In the genomic region with DNA sequence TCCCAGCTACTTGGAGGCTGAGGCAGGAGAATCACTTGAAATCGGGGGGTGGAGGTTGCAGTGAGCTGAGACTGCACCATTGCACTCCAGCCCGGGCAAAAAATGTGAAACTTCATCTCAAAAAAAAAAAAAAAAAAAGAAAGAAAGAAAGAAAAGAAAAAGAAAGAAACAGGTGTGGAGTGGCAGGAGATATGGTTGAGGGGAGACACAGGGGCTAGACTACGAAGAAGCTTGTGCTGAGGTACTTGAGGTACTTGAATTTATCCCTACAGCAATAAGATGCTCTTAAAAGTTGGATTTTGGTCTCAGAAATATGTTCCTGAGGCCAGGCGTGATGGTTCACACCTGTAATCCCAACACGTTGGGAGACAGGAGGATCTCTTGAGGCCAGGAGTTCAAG, we compare ENCODE assay signal across 30 cellular contexts. TPM values are rescaled to one million over a fixed set of nuclear protein-coding genes. Genes with fewer than 3 reads are reported as not detected.
A peak's percentile ranks its signal among the peaks of the same experiment; 100 is the strongest.
DNase-seq lines count a peak whose midpoint lies in the region; ATAC-seq and TF ChIP-seq lines count a peak whose summit lies in the region.
"Had no signal": no experiment of that assay in that cellular context is flagged by ENCODE, and none has a peak within 500 bp of the region (broad histone marks: within the 10 kb centered on the region; RNA-seq: fewer than 3 reads in every experiment).

No MANE protein-coding gene starts in this region.

- no peaks in the 10 kb centered on the region for H3F3A ChIP-seq in OCI-LY1 (ENCODE audit: insufficient read depth, low read length)

- H3K4me3 ChIP-seq in OCI-LY1 (ENCODE audit: low read depth, low read length, poor library complexity, severe bottlenecking) (no peak overlapping the region), ovary (no peak overlapping the region)
- H3K4me3 ChIP-seq: GM23338, SK-N-MC had no signal

- H3K27ac ChIP-seq in OCI-LY1 (ENCODE audit: low read depth, low read length, poor library complexity, severe bottlenecking) (peak overlapping the region; percentile 43), ovary (no peak overlapping the region)
- H3K27ac ChIP-seq: 22Rv1, KMS-11, SK-N-MC had no signal

- DNase-seq in activated CD4-positive, alpha-beta T cell treated with anti-CD3 and anti-CD28 coated beads, Interleukin-2, amount 10 ng/mL, durations not matched to agents 7 days and 5 days: no peak
- no peak for DNase-seq in activated CD4-positive, alpha-beta T cell treated with anti-CD3 and anti-CD28 coated beads for 48 hours
- DNase-seq in memory B cell (ENCODE audit: low spot score in 2 of 2) (no peak), NCI-H748 (lab: John Stamatoyannopoulos, UW; ENCODE audit: unreplicated experiment) (no peak), ovary (no peak)
- DNase-seq: BE2C; CD8-positive, alpha-beta memory T cell; DMS 273 treated with DMSO at 0.1 percent for 48 hours; DMS79; H9; HFFc6; IMR-90; NCI-H1092; NCI-H1436; NCI-H187; NCI-H345; NCI-H510A treated with DMSO at 0.1 percent for 48 hours; NCI-H774; NK-92 treated with Interleukin-12 subunit alpha and Interleukin-12 subunit beta, amount 100 ng/mL, for 24 hours; RPMI8226; SHP77 treated with DMSO at 0.1 percent for 48 hours; SW 1271 had no signal

- peak overlapping the region; percentile 13 for H3K27ac Mint-ChIP-seq in activated CD4-positive, alpha-beta T cell treated with anti-CD3 and anti-CD28 coated beads, Interleukin-2, amount 10 ng/mL, durations not matched to agents 7 days and 5 days
- H3K27ac Mint-ChIP-seq in memory B cell: peak overlapping the region; percentile 69
- H3K27ac Mint-ChIP-seq: CD8-positive, alpha-beta memory T cell; GM23338; H9; HFFc6 had no signal

- no peaks in the 10 kb centered on the region for H4K20me1 ChIP-seq in OCI-LY1 (ENCODE audit: insufficient read depth, low read length)

- TF ChIP-seq EP300 in ovary (IDR thresholded peaks at IDR 0.05): no peak

- no peak for TF ChIP-seq POLR2A in ovary (IDR thresholded peaks at IDR 0.05)

- TF ChIP-seq CTCF in OCI-LY1 (IDR thresholded peaks at IDR 0.05; ENCODE audit: low read length) (no peak), ovary (IDR thresholded peaks at IDR 0.05) (no peak)

- no peaks in the 10 kb centered on the region for H3K79me2 ChIP-seq in OCI-LY1 (ENCODE audit: insufficient read depth, low read length)

- H3K27me3 ChIP-seq in OCI-LY1 (ENCODE audit: insufficient read depth, low read length) (no peaks in the 10 kb centered on the region; the same call in 1 of the 2 replicates), ovary (no peaks in the 10 kb centered on the region)
- H3K27me3 ChIP-seq: BE2C had no signal

- no peak overlapping the region for H3K9ac ChIP-seq in OCI-LY1 (ENCODE audit: low read length)
- H3K9ac ChIP-seq: KMS-11 had no signal

- WGBS in ovary, 3 donors: 56 to 64% (median 59%) methylated on average over 5 of the region's 5 CpGs

- H3K4me3 Mint-ChIP-seq in activated CD4-positive, alpha-beta T cell treated with anti-CD3 and anti-CD28 coated beads, Interleukin-2, amount 10 ng/mL, durations not matched to agents 7 days and 5 days: no peak overlapping the region
- H3K4me3 Mint-ChIP-seq in memory B cell: no peak overlapping the region
- H3K4me3 Mint-ChIP-seq: CD8-positive, alpha-beta memory T cell; GM23338; H9; HFFc6 had no signal

- intact Hi-C loops in ovary (cut with DNase I): no loop called here

- peak overlapping the region; percentile 11; the same call in 1 of the 2 replicates for H3K4me2 ChIP-seq in OCI-LY1 (ENCODE audit: low read length)
- H3K4me2 ChIP-seq: GM23338, KMS-11 had no signal

- H3K4me1 ChIP-seq in OCI-LY1 (ENCODE audit: insufficient read depth, low read length, severe bottlenecking) (peaks cover 39% of the 10 kb centered on the region), ovary (ENCODE audit: insufficient read depth) (peaks cover 3% of the 10 kb centered on the region)
- H3K4me1 ChIP-seq: BE2C had no signal

- H3K9me2 ChIP-seq in OCI-LY1 (ENCODE audit: low read depth, low read length): no peaks in the 10 kb centered on the region

- peak; percentile 38 for ATAC-seq in memory B cell (ENCODE audit: low read depth)
- ATAC-seq in HG03175 (IDR thresholded peaks at IDR 0.05; ENCODE audit: unreplicated experiment): no peak
- ATAC-seq in GM18502 (IDR thresholded peaks at IDR 0.05; ENCODE audit: poor library complexity, unreplicated experiment): no peak
- ATAC-seq: GM23338 had no signal

- peaks cover 23% of the 10 kb centered on the region for H3K4me1 Mint-ChIP-seq in activated CD4-positive, alpha-beta T cell treated with anti-CD3 and anti-CD28 coated beads, Interleukin-2, amount 10 ng/mL, durations not matched to agents 7 days and 5 days
- H3K4me1 Mint-ChIP-seq in memory B cell: peaks cover 27% of the 10 kb centered on the region
- H3K4me1 Mint-ChIP-seq: GM23338 had no signal

- no peaks in the 10 kb centered on the region for H3K36me3 ChIP-seq in OCI-LY1 (ENCODE audit: insufficient read depth, low read length)
- H3K36me3 ChIP-seq in ovary: no peaks in the 10 kb centered on the region
- H3K36me3 ChIP-seq: BE2C had no signal

- CTCF ChIA-PET in activated CD4-positive, alpha-beta T cell treated with anti-CD3 and anti-CD28 coated beads, Interleukin-2, amount 10 ng/mL, durations not matched to agents 7 days and 5 days (lab: Charles Lee): no interaction called here

- POLR2A ChIA-PET in activated CD4-positive, alpha-beta T cell treated with anti-CD3 and anti-CD28 coated beads, Interleukin-2, amount 10 ng/mL, durations not matched to agents 7 days and 5 days (lab: Charles Lee): no interaction called here

- H3K27me3 Mint-ChIP-seq in activated CD4-positive, alpha-beta T cell treated with anti-CD3 and anti-CD28 coated beads, Interleukin-2, amount 10 ng/mL, durations not matched to agents 7 days and 5 days: no peaks in the 10 kb centered on the region
- H3K27me3 Mint-ChIP-seq in memory B cell: no peaks in the 10 kb centered on the region

- H3K9me3 ChIP-seq in OCI-LY1 (ENCODE audit: low read length) (no peaks in the 10 kb centered on the region), ovary (peaks cover 0 to 4% of the 10 kb centered on the region in 2 donors)
- H3K9me3 ChIP-seq: BE2C had no signal

- no peaks in the 10 kb centered on the region for H3K36me3 Mint-ChIP-seq in activated CD4-positive, alpha-beta T cell treated with anti-CD3 and anti-CD28 coated beads, Interleukin-2, amount 10 ng/mL, durations not matched to agents 7 days and 5 days (ENCODE audit: low read depth)
- H3K36me3 Mint-ChIP-seq in memory B cell: peaks cover under 1% of the 10 kb centered on the region
- H3K36me3 Mint-ChIP-seq: CD14-positive monocyte; CD8-positive, alpha-beta memory T cell had no signal

- no peaks in the 10 kb centered on the region for H3K9me3 Mint-ChIP-seq in activated CD4-positive, alpha-beta T cell treated with anti-CD3 and anti-CD28 coated beads, Interleukin-2, amount 10 ng/mL, durations not matched to agents 7 days and 5 days
- H3K9me3 Mint-ChIP-seq in memory B cell: no peaks in the 10 kb centered on the region
- H3K9me3 Mint-ChIP-seq: CD8-positive, alpha-beta memory T cell; HFFc6 had no signal

- no peak overlapping the region for H2AFZ ChIP-seq in OCI-LY1 (ENCODE audit: low read length)
- H2AFZ ChIP-seq: GM23338 had no signal

RNA-seq across cellular contexts. Expression of gene MAJIN, which starts 2.2 kb away (rescaled TPM):
- total RNA-seq in activated CD4-positive, alpha-beta T cell treated with anti-CD3 and anti-CD28 coated beads, Interleukin-2, amount 10 ng/mL, durations not matched to agents 7 days and 5 days: under 1 TPM; 0.20 to 0.54 TPM
- under 1 TPM in 1 of 7 donors, not detected in 6; 0.46 TPM for total RNA-seq in ovary
- not detected for polyA plus RNA-seq in ovary
- total RNA-seq: CD8-positive, alpha-beta memory T cell; GM23338; H9; HFFc6; IMR-90 had no signal
- polyA plus RNA-seq: CD14-positive monocyte; CD8-positive, alpha-beta memory T cell; GM23338; IMR-90 had no signal

RNA-seq across cellular contexts. Expression of gene BATF2, which starts 22.6 kb away (rescaled TPM):
- under 1 TPM in 1 of 2 experiments, not detected in 1; 0.10 TPM for total RNA-seq in activated CD4-positive, alpha-beta T cell treated with anti-CD3 and anti-CD28 coated beads, Interleukin-2, amount 10 ng/mL, durations not matched to agents 7 days and 5 days
- 1 to 10 TPM; 1.4 to 3.4 (median 2.3) TPM for total RNA-seq in ovary
- polyA plus RNA-seq in ovary: 1 to 10 TPM; 1.5 to 2.8 TPM
- polyA plus RNA-seq: CD8-positive, alpha-beta memory T cell had no signal

RNA-seq across cellular contexts. Expression of gene GPHA2, which starts 38.4 kb away (rescaled TPM):
- total RNA-seq in activated CD4-positive, alpha-beta T cell treated with anti-CD3 and anti-CD28 coated beads, Interleukin-2, amount 10 ng/mL, durations not matched to agents 7 days and 5 days: not detected
- 1 to 10 TPM in 3 of 7 donors, under 1 TPM in 3, not detected in 1; 0.45 to 1.6 (median 0.88) TPM for total RNA-seq in ovary
- under 1 TPM in 1 of 2 donors, not detected in 1; 0.58 TPM for polyA plus RNA-seq in ovary
- total RNA-seq: CD8-positive, alpha-beta memory T cell; HFFc6; IMR-90 had no signal
- polyA plus RNA-seq: CD14-positive monocyte; CD8-positive, alpha-beta memory T cell; IMR-90 had no signal

RNA-seq across cellular contexts. Expression of gene ARL2, which starts 39.8 kb away (rescaled TPM):
- total RNA-seq in activated CD4-positive, alpha-beta T cell treated with anti-CD3 and anti-CD28 coated beads, Interleukin-2, amount 10 ng/mL, durations not matched to agents 7 days and 5 days: 10 to 100 TPM; 62.4 to 65.3 TPM
- 100 to 1,000 TPM in 4 of 7 donors, 10 to 100 TPM in 3; 77.3 to 147 (median 101) TPM for total RNA-seq in ovary
- 10 to 100 TPM; 60.9 to 86.3 TPM for polyA plus RNA-seq in ovary

RNA-seq across cellular contexts. Expression of gene PPP2R5B, which starts 49.6 kb away (rescaled TPM):
- 10 to 100 TPM; 12.0 to 13.7 TPM for total RNA-seq in activated CD4-positive, alpha-beta T cell treated with anti-CD3 and anti-CD28 coated beads, Interleukin-2, amount 10 ng/mL, durations not matched to agents 7 days and 5 days
- total RNA-seq in ovary: 10 to 100 TPM in 5 of 7 donors, 1 to 10 TPM in 2; 9.0 to 12.8 (median 12.2) TPM
- 10 to 100 TPM in 1 of 2 donors, 1 to 10 TPM in 1; 8.0 to 16.2 TPM for polyA plus RNA-seq in ovary
